In genomic region chr19:8237026-8237425, GRCh38 we compare ENCODE assay signal across 1 cellular context.
TF ChIP-seq lines count a peak whose summit lies in the region.

No MANE protein-coding gene starts in this region.

TF ChIP-seq in HepG2, 621 proteins besides CTCF, POLR2A, EP300 and RAD21 (continued from another document):
- no peak for TF ChIP-seq MAFK (conservative IDR thresholded peaks at IDR 0.05 in 1 of 2, IDR thresholded peaks at IDR 0.05 in 1 of 2; ENCODE audit: low read length in 2 of 2)
